9 cellular contexts compared by ENCODE assay signal in the genomic region with DNA sequence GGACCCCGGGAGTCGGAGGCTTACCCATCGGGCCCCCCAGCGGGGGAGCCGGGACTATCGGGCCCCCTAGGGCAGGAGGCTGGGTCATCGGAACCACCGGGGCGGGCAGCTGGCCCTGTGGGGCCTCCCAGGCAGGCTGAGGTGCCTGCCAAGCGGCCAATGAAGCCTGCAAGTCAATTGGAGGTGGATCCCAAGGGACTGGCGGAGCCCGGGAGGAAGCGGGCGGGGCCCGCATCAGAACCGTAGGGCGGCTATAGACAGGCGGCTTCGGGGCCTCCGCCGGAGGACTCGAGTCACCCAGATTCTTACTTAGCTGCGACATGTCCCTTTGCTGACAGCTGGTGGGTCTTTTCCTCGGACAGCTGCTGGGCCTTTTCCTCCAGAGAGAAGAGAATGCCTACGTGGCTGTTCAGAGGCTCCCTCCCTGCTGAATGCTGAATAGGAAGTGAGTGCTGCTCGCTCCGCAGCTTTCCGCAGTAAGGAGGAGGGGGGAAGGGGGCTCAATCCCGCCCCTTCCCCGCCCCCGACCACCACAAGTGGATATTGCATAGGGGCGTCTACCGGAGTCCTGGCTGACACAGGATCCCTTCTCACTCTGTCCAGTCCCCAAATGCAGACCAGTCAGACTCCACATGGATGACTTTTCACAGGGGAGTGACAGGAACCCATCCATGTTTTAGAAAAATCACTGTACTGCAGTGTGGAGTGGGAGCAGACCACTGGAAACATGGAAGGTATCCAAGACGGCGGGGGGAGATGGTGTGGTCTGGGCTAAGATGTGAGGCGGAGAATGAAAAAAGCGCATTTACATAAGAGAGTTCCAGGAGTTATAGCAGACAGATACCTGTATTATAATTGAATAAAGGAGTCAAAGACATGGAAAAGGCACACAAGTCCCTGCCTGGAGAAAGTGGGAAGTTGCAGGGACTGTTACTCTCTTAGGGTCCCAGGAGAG. TPM values are rescaled to one million over a fixed set of nuclear protein-coding genes. Genes with fewer than 3 reads are reported as not detected.
A peak's percentile ranks its signal among the peaks of the same experiment; 100 is the strongest.
DNase-seq lines count a peak whose midpoint lies in the region; ATAC-seq and TF ChIP-seq lines count a peak whose summit lies in the region.
"Had no signal": no experiment of that assay in that cellular context is flagged by ENCODE, and none has a peak within 500 bp of the region (broad histone marks: within the 10 kb centered on the region; RNA-seq: fewer than 3 reads in every experiment).

MAGEL2 (minus strand) TSS at position 447 of the 955 bp plus-strand sequence; CDS start at position 322, 125 bp downstream.

- H3K79me2 ChIP-seq in Karpas-422 (ENCODE audit: low read length) = no peaks in the 10 kb centered on the region

- WGBS in gastroesophageal sphincter (ENCODE audit: low coverage in 1 of 2), 2 donors = 36 to 44% methylated on average over 4 of the region's 37 CpGs
- WGBS in ovary, 3 donors = 35 to 45% (median 43%) methylated on average over 34 to 37 of the region's 37 CpGs

- H2AFZ ChIP-seq in Karpas-422 (ENCODE audit: low read length) = no peak within 1 kb of the TSS

- H3K4me2 ChIP-seq in Karpas-422 (ENCODE audit: low read depth, low read length, poor library complexity, severe bottlenecking) = no peak within 1 kb of the TSS

- peak; percentile 25 for ATAC-seq in gastroesophageal sphincter
- no peak for ATAC-seq in left lobe of liver
- no peak for ATAC-seq in HG02610 (IDR thresholded peaks at IDR 0.05; ENCODE audit: unreplicated experiment)

- intact Hi-C loops in ovary (cut with DNase I) = loop anchor here in 3 of 4 donors (5.0 kb wide), 2 partner anchors 210 to 215 kb away; no protein-coding TSS in a partner anchor

- no peaks in the 10 kb centered on the region for H4K20me1 ChIP-seq in Karpas-422 (ENCODE audit: insufficient read depth, low read depth, low read length)

- H3K36me3 ChIP-seq in BE2C (no peaks in the 10 kb centered on the region), gastroesophageal sphincter (no peaks in the 10 kb centered on the region), ovary (no peaks in the 10 kb centered on the region), Karpas-422 (ENCODE audit: insufficient read depth, low read length) (no peaks in the 10 kb centered on the region)

- TF ChIP-seq POLR2A in gastroesophageal sphincter (IDR thresholded peaks at IDR 0.05) (no peak), ovary (IDR thresholded peaks at IDR 0.05) (no peak)

- H3K4me1 ChIP-seq in BE2C (no peaks in the 10 kb centered on the region), gastroesophageal sphincter (peaks cover 0 to 9% (median 0%) of the 10 kb centered on the region in 3 donors), ovary (ENCODE audit: insufficient read depth) (no peaks in the 10 kb centered on the region), Karpas-422 (ENCODE audit: low read length) (no peaks in the 10 kb centered on the region)

- H3K9me3 ChIP-seq in BE2C = no peaks in the 10 kb centered on the region
- no peaks in the 10 kb centered on the region for H3K9me3 ChIP-seq in gastroesophageal sphincter
- H3K9me3 ChIP-seq in ovary = no peaks in the 10 kb centered on the region
- H3K9me3 ChIP-seq in Karpas-422 (ENCODE audit: low read length) = peaks cover 2% of the 10 kb centered on the region; the same call in 1 of the 2 replicates

- TF ChIP-seq EP300 in gastroesophageal sphincter (IDR thresholded peaks at IDR 0.05) = no peak
- no peak for TF ChIP-seq EP300 in ovary (IDR thresholded peaks at IDR 0.05)

- DNase-seq in BE2C (no peak), NCI-H2227 treated with DMSO at 0.1 percent for 48 hours (lab: John Stamatoyannopoulos, UW) (peak; percentile 89), ovary (peak in 4 of 5 donors; percentile 24 to 55 (median 31)), medulla oblongata (ENCODE audit: extremely low spot score) (no peak), left lobe of liver (ENCODE audit: low spot score) (no peak), Karpas-422 (no peak)
- DNase-seq: Calu3 had no signal

- H3K27me3 ChIP-seq in BE2C = peaks cover 9% of the 10 kb centered on the region
- H3K27me3 ChIP-seq in gastroesophageal sphincter = peaks cover 60% of the 10 kb centered on the region
- H3K27me3 ChIP-seq in ovary = no peaks in the 10 kb centered on the region
- no peaks in the 10 kb centered on the region for H3K27me3 ChIP-seq in Karpas-422 (ENCODE audit: low read length)

- H3K9me2 ChIP-seq in Karpas-422 (replicated peaks; ENCODE audit: insufficient read depth, low read length) = no peaks in the 10 kb centered on the region

- H3K27ac ChIP-seq in gastroesophageal sphincter = no peak within 1 kb of the TSS
- H3K27ac ChIP-seq in ovary = no peak within 1 kb of the TSS
- no peak within 1 kb of the TSS for H3K27ac ChIP-seq in Karpas-422 (ENCODE audit: low read length)

- no peak within 1 kb of the TSS for H3K9ac ChIP-seq in Karpas-422 (ENCODE audit: low read length)

- H3K4me3 ChIP-seq in BE2C (ENCODE audit: low read depth, low read length) (peak within 1 kb of the TSS; percentile 24), gastroesophageal sphincter (peak within 1 kb of the TSS in 1 of 2 donors; percentile 40), ovary (peak within 1 kb of the TSS; percentile 28), Karpas-422 (ENCODE audit: low read length) (no peak within 1 kb of the TSS)

- TF ChIP-seq CTCF in BE2C (IDR thresholded peaks at IDR 0.05; ENCODE audit: low read depth, low read length) (no peak), gastroesophageal sphincter (IDR thresholded peaks at IDR 0.05) (no peak), ovary (IDR thresholded peaks at IDR 0.05) (no peak)

RNA-seq across cellular contexts. Expression of gene MAGEL2, which starts in this region (rescaled TPM):
- not detected for polyA plus RNA-seq in BE2C (2012; ENCODE audit: insufficient read depth, insufficient read length, low read depth)
- total RNA-seq in gastroesophageal sphincter (under 1 TPM in 2 of 4 donors, not detected in 2; 0.13 to 0.15 TPM), ovary (1 to 10 TPM; 1.5 to 4.3 (median 2.4) TPM), left lobe of liver (not detected)
- 1 to 10 TPM in 1 of 2 donors, under 1 TPM in 1; 0.75 to 1.7 TPM for polyA plus RNA-seq in ovary
- total RNA-seq in Karpas-422 (2014; rRNA removed; shearing (Covaris generic); ENCODE audit: low replicate concordance) = not detected in 2 replicates
- total RNA-seq: Calu3 had no signal

Comparison
In these comparisons a context has a peak if more than half of its experiments do, and no peak if none do; other contexts are left out.
1. Peak in ATAC-seq in gastroesophageal sphincter; RNA of the gene not detected or under 1 TPM.
2. DNase-seq: peak in NCI-H2227 treated with DMSO at 0.1 percent for 48 hours (single experiment) and ovary (4 of 5); none in BE2C (single experiment), medulla oblongata (single experiment), left lobe of liver (single experiment) and Karpas-422 (single experiment).